Comparison of ENCODE assay signal across 1 cellular context in genomic region chr2:69601179-69601612, GRCh38.
TF ChIP-seq lines count a peak whose summit lies in the region.

No MANE protein-coding gene starts in this region.

TF ChIP-seq in K562, 482 proteins besides CTCF, POLR2A, EP300 and RAD21 (continued from another document and continues in another):
- TF ChIP-seq PREB (CRISPR knock-in tag; IDR thresholded peaks at IDR 0.05), result no peak
- TF ChIP-seq ZNF280A (IDR thresholded peaks at IDR 0.05; ENCODE audit: low read depth, partially characterized antibody), result no peak
- TF ChIP-seq E2F8 (IDR thresholded peaks at IDR 0.05; ENCODE audit: low read depth, partially characterized antibody), result no peak
- TF ChIP-seq NKRF (IDR thresholded peaks at IDR 0.05; ENCODE audit: borderline replicate concordance), result no peak
- peak; percentile 75 for TF ChIP-seq ZNF316 (IDR thresholded peaks at IDR 0.05)
- no peak for TF ChIP-seq ARHGAP35 (IDR thresholded peaks at IDR 0.05; ENCODE audit: partially characterized antibody)
- TF ChIP-seq CHD7 (IDR thresholded peaks at IDR 0.05; ENCODE audit: low read depth, low read length), result no peak
- peak; percentile 92 for TF ChIP-seq CBFA2T3 (IDR thresholded peaks at IDR 0.05)
- peak; percentile 57 for TF ChIP-seq NFIC (IDR thresholded peaks at IDR 0.05)
- TF ChIP-seq HDAC3 (IDR thresholded peaks at IDR 0.05; ENCODE audit: borderline replicate concordance, partially characterized antibody), result peak; percentile 33
- TF ChIP-seq KLF1 (tag; IDR thresholded peaks at IDR 0.05), result no peak
- TF ChIP-seq SRSF1 (IDR thresholded peaks at IDR 0.05; ENCODE audit: low read depth, low read length), result no peak
- no peak for TF ChIP-seq ZNF174 (CRISPR knock-in tag; IDR thresholded peaks at IDR 0.05)
- no peak for TF ChIP-seq TAF1 (IDR thresholded peaks at IDR 0.05; ENCODE audit: control insufficient read depth, extremely low read depth, insufficient read depth, low read length, severe bottlenecking)
- TF ChIP-seq HNRNPLL (IDR thresholded peaks at IDR 0.05; ENCODE audit: low read depth, low read length, poor library complexity, severe bottlenecking), result no peak
- TF ChIP-seq PHF21A (IDR thresholded peaks at IDR 0.05; ENCODE audit: borderline replicate concordance, low read depth), result no peak
- TF ChIP-seq CREB3L1 (IDR thresholded peaks at IDR 0.05; ENCODE audit: borderline replicate concordance, low read depth), result no peak
- no peak for TF ChIP-seq RBM14 (IDR thresholded peaks at IDR 0.05; ENCODE audit: borderline replicate concordance, insufficient read depth, low read depth, low read length)
- no peak for TF ChIP-seq COPS2 (conservative IDR thresholded peaks at IDR 0.05)
